Comparison of ENCODE assay signal across 1 cellular context in genomic region chr10:97138174-97138573, GRCh38.
TF ChIP-seq lines count a peak whose summit lies in the region.

No MANE protein-coding gene starts in this region.

TF ChIP-seq in WTC11, 78 proteins besides CTCF, POLR2A, EP300 and RAD21 (continued from another document):
- TF ChIP-seq, protein P1, sequence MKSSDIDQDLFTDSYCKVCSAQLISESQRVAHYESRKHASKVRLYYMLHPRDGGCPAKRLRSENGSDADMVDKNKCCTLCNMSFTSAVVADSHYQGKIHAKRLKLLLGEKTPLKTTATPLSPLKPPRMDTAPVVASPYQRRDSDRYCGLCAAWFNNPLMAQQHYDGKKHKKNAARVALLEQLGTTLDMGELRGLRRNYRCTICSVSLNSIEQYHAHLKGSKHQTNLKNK (CRISPR knock-in tag; IDR thresholded peaks at IDR 0.05): no peak
- TF ChIP-seq ETV6 (CRISPR knock-in tag; IDR thresholded peaks at IDR 0.05) (no peak), NFATC4 (CRISPR knock-in tag; IDR thresholded peaks at IDR 0.05) (no peak)
